1 cellular context compared by ENCODE assay signal in genomic region chr1:237250055-237250454, GRCh38.
TF ChIP-seq lines count a peak whose summit lies in the region.

No MANE protein-coding gene starts in this region.

TF ChIP-seq in WTC11, 78 proteins besides CTCF, POLR2A, EP300 and RAD21 (continued from another document):
- TF ChIP-seq ZMAT4 (CRISPR knock-in tag; IDR thresholded peaks at IDR 0.05), result no peak
- TF ChIP-seq ZNF317 (CRISPR knock-in tag; IDR thresholded peaks at IDR 0.05; ENCODE audit: borderline replicate concordance, low read depth), result no peak
- TF ChIP-seq SMAD3 (CRISPR knock-in tag; IDR thresholded peaks at IDR 0.05; ENCODE audit: borderline replicate concordance), result no peak
- no peak for TF ChIP-seq NFYB (CRISPR knock-in tag; conservative IDR thresholded peaks at IDR 0.05; ENCODE audit: low read depth)
- TF ChIP-seq SP1 (CRISPR knock-in tag; conservative IDR thresholded peaks at IDR 0.05), result no peak
- no peak for TF ChIP-seq ZNF423 (CRISPR knock-in tag; IDR thresholded peaks at IDR 0.05)
- TF ChIP-seq FOXP1 (CRISPR knock-in tag; IDR thresholded peaks at IDR 0.05; ENCODE audit: borderline replicate concordance), result no peak
- no peak for TF ChIP-seq IRF2 (CRISPR knock-in tag; IDR thresholded peaks at IDR 0.05; ENCODE audit: borderline replicate concordance, low read depth)
- no peak for TF ChIP-seq ZNF396 (CRISPR knock-in tag; IDR thresholded peaks at IDR 0.05; ENCODE audit: borderline replicate concordance)
- no peak for TF ChIP-seq ZNF219 (CRISPR knock-in tag; IDR thresholded peaks at IDR 0.05; ENCODE audit: borderline replicate concordance)
- no peak for TF ChIP-seq IRF1 (CRISPR knock-in tag; IDR thresholded peaks at IDR 0.05)
